In the genomic region with DNA sequence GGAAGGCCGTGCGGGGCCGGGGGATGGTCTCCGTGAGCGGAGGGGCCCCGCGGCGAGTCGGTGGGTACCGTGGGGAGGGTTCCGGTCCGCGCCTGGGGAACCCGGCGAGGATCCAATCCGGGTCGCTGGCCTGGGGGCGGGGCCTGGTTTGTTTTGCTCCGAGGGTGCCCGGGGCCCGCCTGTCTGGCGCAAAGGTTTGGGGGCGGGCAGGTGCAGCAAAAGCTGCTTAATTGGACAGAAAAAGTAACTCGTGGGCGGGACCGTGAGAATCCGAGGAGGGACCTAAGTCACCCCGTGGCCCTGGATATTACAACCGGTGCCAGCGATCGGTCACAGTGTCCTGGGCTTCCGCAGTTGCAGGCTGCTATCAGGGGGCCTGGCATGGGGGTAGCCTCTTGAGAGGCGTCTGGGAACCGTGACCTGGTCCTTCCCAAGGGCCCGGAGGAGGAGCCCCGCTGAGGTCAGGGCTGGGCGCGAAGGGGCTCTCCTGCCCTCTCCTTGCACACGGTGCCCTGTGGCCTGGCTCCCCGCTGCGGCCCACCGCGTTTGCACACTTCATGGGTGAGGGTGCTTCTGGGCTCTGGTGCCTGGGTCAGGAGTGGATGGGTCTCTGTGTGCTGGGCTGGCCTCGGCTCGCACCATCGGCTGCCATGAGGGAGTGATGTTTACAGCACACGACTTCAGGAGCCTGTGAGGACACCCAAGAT, we compare ENCODE assay signal across 8 cellular contexts. TPM values are rescaled to one million over a fixed set of nuclear protein-coding genes. Genes with fewer than 3 reads are reported as not detected.
DNase-seq lines count a peak whose midpoint lies in the region; ATAC-seq and TF ChIP-seq lines count a peak whose summit lies in the region.

No MANE protein-coding gene starts in this region.

- peak; percentile 93 for DNase-seq in Calu3
- DNase-seq in HuH-7.5 (ENCODE audit: low spot score), result peak; percentile 94
- peak; percentile 77 for DNase-seq in RPMI7951 (ENCODE audit: low read depth)
- peak; percentile 87 to 93 for DNase-seq in activated T-helper 1 cell treated with anti-CD3 and anti-CD28 coated beads, Interleukin-2, amount 50 U/mL, for 16 hours (ENCODE audit: low read depth in 1 of 2, low spot score in 1 of 2)
- DNase-seq in fibroblast of mammary gland (ENCODE audit: low read depth), result no peak
- peak; percentile 80 for DNase-seq in nephron progenitor cell
- DNase-seq in stimulated activated naive CD8-positive, alpha-beta T cell treated with anti-CD3 and anti-CD28 coated beads, Interleukin-15, Interleukin-2, amounts not matched to agents 100 U/mL and 50 U/mL, for 24 hours, result peak; percentile 95

- H3K4me1 Mint-ChIP-seq in Calu3 (ENCODE audit: low read depth, unreplicated experiment) (peaks cover 14% of the 10 kb centered on the region), nephron progenitor cell (peaks cover 9% of the 10 kb centered on the region)

- no peak for TF ChIP-seq CTCF in Calu3 (IDR thresholded peaks at IDR 0.05; ENCODE audit: unreplicated experiment)
- TF ChIP-seq CTCF in fibroblast of mammary gland (conservative IDR thresholded peaks at IDR 0.05; ENCODE audit: control insufficient read depth, insufficient read depth, low read depth, low read length), result no peak
- no peak for TF ChIP-seq CTCF in nephron progenitor cell (IDR thresholded peaks at IDR 0.05)

- H3K9me3 Mint-ChIP-seq in Calu3 (ENCODE audit: low read depth, unreplicated experiment) (no peaks in the 10 kb centered on the region), nephron progenitor cell (no peaks in the 10 kb centered on the region)

- intact Hi-C loops in Calu3 (cut with micrococcal nuclease; ENCODE audit: unreplicated experiment), result no loop called here

- peak overlapping the region; percentile 88 for H3K27ac Mint-ChIP-seq in Calu3 (ENCODE audit: unreplicated experiment)
- H3K27ac Mint-ChIP-seq in nephron progenitor cell, result no peak overlapping the region

- BruUV-seq in Calu3 (replicated peaks; lab: Mats Ljungman, UMichigan), result TSS peak; percentile 47

- H3K36me3 Mint-ChIP-seq in Calu3 (ENCODE audit: insufficient read depth, unreplicated experiment), result peaks cover 76% of the 10 kb centered on the region
- H3K36me3 Mint-ChIP-seq in nephron progenitor cell (ENCODE audit: low read depth), result peaks cover 9% of the 10 kb centered on the region

- H3K4me3 ChIP-seq in fibroblast of mammary gland (ENCODE audit: control insufficient read depth, low read depth, low read length), result peak overlapping the region; percentile 65

- peak; percentile 49 for ATAC-seq in GM21515 (IDR thresholded peaks at IDR 0.05; ENCODE audit: unreplicated experiment)
- peak; percentile 61 for ATAC-seq in stimulated activated naive CD8-positive, alpha-beta T cell treated with anti-CD3 and anti-CD28 coated beads, Interleukin-15, Interleukin-2, amounts not matched to agents 100 U/mL and 50 U/mL, for 24 hours

- CTCF ChIA-PET in Calu3 (lab: Charles Lee), result interaction anchor here (0.7 to 1.7 kb wide), 6 partner anchors 9 to 24 kb away, joined by 3 to 9 read pairs (median 5); partner anchors contain the start of genes RPLP2 and TSPAN4

- H3K27me3 Mint-ChIP-seq in Calu3 (ENCODE audit: unreplicated experiment) (no peaks in the 10 kb centered on the region), nephron progenitor cell (ENCODE audit: low read depth, poor library complexity) (peaks cover 7% of the 10 kb centered on the region)

- H3K4me3 Mint-ChIP-seq in Calu3 (ENCODE audit: low read depth, unreplicated experiment) (peak overlapping the region; percentile 77), nephron progenitor cell (peak overlapping the region; percentile 84)

RNA-seq across cellular contexts. Expression of gene PNPLA2, which starts 1.4 kb away (rescaled TPM):
- total RNA-seq in Calu3 (2022), result 134 and 151 TPM in 2 replicates
- total RNA-seq in RPMI7951 (2014; rRNA removed; shearing (Covaris generic)), result 9.4 and 10.5 TPM in 2 replicates

RNA-seq across cellular contexts. Expression of gene CRACR2B, which starts 7.6 kb away (rescaled TPM):
- total RNA-seq in Calu3 (2022), result 33.4 and 35.3 TPM in 2 replicates
- total RNA-seq in RPMI7951 (2014; rRNA removed; shearing (Covaris generic)), result 1.8 and 2.5 TPM in 2 replicates

RNA-seq across cellular contexts. Expression of gene RPLP2, which starts 10.3 kb away (rescaled TPM):
- 1,351 and 1,381 TPM in 2 replicates for total RNA-seq in Calu3 (2022)
- total RNA-seq in RPMI7951 (2014; rRNA removed; shearing (Covaris generic)), result 886 and 920 TPM in 2 replicates

RNA-seq across cellular contexts. Expression of gene CD151, which starts 12.7 kb away (rescaled TPM):
- total RNA-seq in Calu3 (2022), result 472 and 482 TPM in 2 replicates
- total RNA-seq in RPMI7951 (2014; rRNA removed; shearing (Covaris generic)), result 302 and 421 TPM in 2 replicates

RNA-seq across cellular contexts. Expression of gene PIDD1, which starts 15.1 kb away (rescaled TPM):
- total RNA-seq in Calu3 (2022), result 15.9 and 16.3 TPM in 2 replicates
- total RNA-seq in RPMI7951 (2014; rRNA removed; shearing (Covaris generic)), result 4.9 and 5.4 TPM in 2 replicates

Comparison
In these comparisons a context has a peak if more than half of its experiments do, and no peak if none do; other contexts are left out.
1. RNA of gene PNPLA2, which starts 1.4 kb away (total RNA-seq): 134 to 151 TPM in Calu3; 9.4 to 10.5 TPM in RPMI7951; every median in the first group is over 10 times any median in the second.